In genomic region chr14:74610199-74610865, GRCh38 we compare ENCODE assay signal across 11 cellular contexts. TPM values are rescaled to one million over a fixed set of nuclear protein-coding genes. Genes with fewer than 3 reads are reported as not detected.
A peak's percentile ranks its signal among the peaks of the same experiment; 100 is the strongest.
DNase-seq lines count a peak whose midpoint lies in the region; ATAC-seq and TF ChIP-seq lines count a peak whose summit lies in the region.
"Had no signal": no experiment of that assay in that cellular context is flagged by ENCODE, and none has a peak within 500 bp of the region (broad histone marks: within the 10 kb centered on the region; RNA-seq: fewer than 3 reads in every experiment).

No MANE protein-coding gene starts in this region.

- no peaks in the 10 kb centered on the region for H3K9me3 ChIP-seq in CD8-positive, alpha-beta T cell (ENCODE audit: low read length)
- H3K9me3 ChIP-seq in Peyer's patch (no peaks in the 10 kb centered on the region), esophagus squamous epithelium (no peaks in the 10 kb centered on the region), parathyroid adenoma (ENCODE audit: control insufficient read depth, low read length) (no peaks in the 10 kb centered on the region), BE2C (no peaks in the 10 kb centered on the region)

- intact Hi-C loops in CD8-positive, alpha-beta T cell (cut with DNase I, micrococcal nuclease), result loop anchor here (5.0 to 10.0 kb wide), 4 partner anchors 62 to 1374 kb away; partner anchors contain the start of genes ALDH6A1 (in 1 of the 2), IFT43 (in 1 of the 2), ISCA2 (in 1 of the 2) and LIN52 (in 1 of the 2)
- intact Hi-C loops in esophagus squamous epithelium (cut with DNase I), result no loop called here
- intact Hi-C loops in posterior vena cava (cut with DNase I), result loop anchor here (10.0 kb wide), 2 partner anchors 104 to 246 kb away; partner anchors contain the start of genes AREL1 (in 1 of the 2) and FCF1 (in 1 of the 2)

- POLR2A ChIA-PET in CD8-positive, alpha-beta T cell (lab: Charles Lee), result interaction anchor here (1.3 to 2.0 kb wide), 3 partner anchors 8 to 194 kb away, joined by 4 to 17 read pairs (median 11); partner anchors contain the start of gene YLPM1

- no peak overlapping the region for H3K27ac Mint-ChIP-seq in CD8-positive, alpha-beta T cell

- no peak overlapping the region for H3K27ac ChIP-seq in CD8-positive, alpha-beta T cell (ENCODE audit: low read depth, low read length)
- H3K27ac ChIP-seq in Peyer's patch (no peak overlapping the region), esophagus squamous epithelium (peak overlapping the region in 1 of 4 donors; percentile 6), parathyroid adenoma (no peak overlapping the region)
- H3K27ac ChIP-seq: cardiac muscle cell had no signal

- H3K36me3 ChIP-seq in CD8-positive, alpha-beta T cell (ENCODE audit: insufficient read depth, low read length), result no peaks in the 10 kb centered on the region
- H3K36me3 ChIP-seq in Peyer's patch (no peaks in the 10 kb centered on the region), esophagus squamous epithelium (no peaks in the 10 kb centered on the region), parathyroid adenoma (ENCODE audit: control insufficient read depth, insufficient read depth, low read length) (no peaks in the 10 kb centered on the region), BE2C (no peaks in the 10 kb centered on the region)
- H3K36me3 ChIP-seq: cardiac muscle cell had no signal

- H3K4me1 ChIP-seq in CD8-positive, alpha-beta T cell (ENCODE audit: insufficient read depth, low read length), result peaks cover 10% of the 10 kb centered on the region
- H3K4me1 ChIP-seq in Peyer's patch (peaks cover 0 to 17% (median 6%) of the 10 kb centered on the region in 4 donors), esophagus squamous epithelium (peaks cover 30 to 81% (median 47%) of the 10 kb centered on the region in 3 donors), parathyroid adenoma (peaks cover 2% of the 10 kb centered on the region), BE2C (peaks cover 7% of the 10 kb centered on the region)

- DNase-seq in CD8-positive, alpha-beta T cell, result no peak
- DNase-seq in Peyer's patch, result no peak
- DNase-seq in esophagus squamous epithelium (lab: John Stamatoyannopoulos, UW), result no peak
- no peak for DNase-seq in KBM-7
- no peak for DNase-seq in posterior vena cava (ENCODE audit: low spot score)
- DNase-seq in BE2C, result no peak
- DNase-seq: hippocampal formation, nucleus accumbens had no signal

- peaks cover 29% of the 10 kb centered on the region for H3K4me1 Mint-ChIP-seq in CD8-positive, alpha-beta T cell (ENCODE audit: low read depth)

- H3K27me3 ChIP-seq in CD8-positive, alpha-beta T cell (ENCODE audit: insufficient read depth, low read length), result no peaks in the 10 kb centered on the region
- peaks cover 0 to 8% of the 10 kb centered on the region in 2 donors for H3K27me3 ChIP-seq in Peyer's patch
- peaks cover 0 to 14% (median 0%) of the 10 kb centered on the region in 4 donors for H3K27me3 ChIP-seq in esophagus squamous epithelium
- H3K27me3 ChIP-seq in parathyroid adenoma (ENCODE audit: control insufficient read depth, insufficient read depth, low read length), result peaks cover 5% of the 10 kb centered on the region
- peaks cover 27% of the 10 kb centered on the region for H3K27me3 ChIP-seq in BE2C

- TF ChIP-seq POLR2A in Peyer's patch (IDR thresholded peaks at IDR 0.05) (no peak), esophagus squamous epithelium (IDR thresholded peaks at IDR 0.05) (no peak)

- peak overlapping the region; percentile 74 for H3K4me3 Mint-ChIP-seq in CD8-positive, alpha-beta T cell

- no peak overlapping the region for H2AFZ ChIP-seq in parathyroid adenoma

- in situ Hi-C loops in KBM-7 (cut with MboI; ENCODE audit: low pct_unique_long_range_greater_than_20kb, low sequenced_read_pairs), result loop anchor here (25.0 kb wide), 1 partner anchor 477 kb away; no protein-coding TSS in a partner anchor

- CTCF ChIA-PET in CD8-positive, alpha-beta T cell (lab: Charles Lee), result interaction anchor here (0.7 to 2.7 kb wide), 20 partner anchors 10 to 296 kb away, joined by 3 to 22 read pairs (median 6); partner anchors contain the start of genes AREL1, FCF1 and YLPM1

- no peaks in the 10 kb centered on the region for H3K27me3 Mint-ChIP-seq in CD8-positive, alpha-beta T cell (ENCODE audit: low read depth)

- no peaks in the 10 kb centered on the region for H3K79me2 ChIP-seq in parathyroid adenoma

- ATAC-seq in CD8-positive, alpha-beta T cell, result no peak
- no peak for ATAC-seq in activated CD4-positive, CD25-positive, alpha-beta regulatory T cell treated with anti-CD3 and anti-CD28 coated beads, Interleukin-2, amount 50 U/mL, for 24 hours

- no peak for TF ChIP-seq CTCF in CD8-positive, alpha-beta T cell (IDR thresholded peaks at IDR 0.05)
- no peak for TF ChIP-seq CTCF in Peyer's patch (IDR thresholded peaks at IDR 0.05)
- no peak for TF ChIP-seq CTCF in esophagus squamous epithelium (IDR thresholded peaks at IDR 0.05)
- no peak for TF ChIP-seq CTCF in parathyroid adenoma (IDR thresholded peaks at IDR 0.05)
- no peak for TF ChIP-seq CTCF in BE2C (IDR thresholded peaks at IDR 0.05; ENCODE audit: low read depth, low read length)

- no peak overlapping the region for H3K4me3 ChIP-seq in CD8-positive, alpha-beta T cell (ENCODE audit: low read depth, low read length)
- H3K4me3 ChIP-seq in Peyer's patch, result peak overlapping the region in 3 of 4 donors; percentile 6 to 63 (median 60)
- H3K4me3 ChIP-seq in esophagus squamous epithelium, result peak overlapping the region; percentile 54 to 84 (median 72)
- peak overlapping the region; percentile 60 for H3K4me3 ChIP-seq in parathyroid adenoma (ENCODE audit: low read depth, low read length)
- H3K4me3 ChIP-seq in BE2C (ENCODE audit: low read depth, low read length), result no peak overlapping the region
- H3K4me3 ChIP-seq: cardiac muscle cell had no signal

- no peaks in the 10 kb centered on the region for H3K9me3 Mint-ChIP-seq in CD8-positive, alpha-beta T cell

- WGBS in esophagus squamous epithelium, 2 donors, result 81 to 92% methylated on average over 11 to 21 of the region's 26 CpGs

- H3K36me3 Mint-ChIP-seq in CD8-positive, alpha-beta T cell, result no peaks in the 10 kb centered on the region

- H3K4me2 ChIP-seq in parathyroid adenoma (ENCODE audit: low read length), result peak overlapping the region; percentile 91

- H3K9ac ChIP-seq in parathyroid adenoma, result no peak overlapping the region

RNA-seq across cellular contexts. Expression of gene LTBP2, which starts 1.7 kb away (rescaled TPM):
- total RNA-seq in CD8-positive, alpha-beta T cell, result under 1 TPM; 0.44 to 0.81 TPM
- total RNA-seq in Peyer's patch (10 to 100 TPM; 10.7 to 34.7 (median 16.0) TPM), esophagus squamous epithelium (10 to 100 TPM; 10.3 to 41.6 (median 17.0) TPM), posterior vena cava (100 to 1,000 TPM; 141 to 168 TPM)
- polyA plus RNA-seq in BE2C (2012; ENCODE audit: insufficient read depth, insufficient read length, low read depth), result 1.2 TPM

Comparison
In these comparisons a context has a peak if more than half of its experiments do, and no peak if none do; other contexts are left out.
1. H3K4me3 ChIP-seq: peak in Peyer's patch (3 of 4), esophagus squamous epithelium (4 of 4) and parathyroid adenoma (single experiment); none in CD8-positive, alpha-beta T cell (single experiment) and BE2C (single experiment).
2. RNA of gene LTBP2, which starts 1.7 kb away (total RNA-seq): 141 to 168 TPM in posterior vena cava, 10.3 to 41.6 TPM in esophagus squamous epithelium and 10.7 to 34.7 TPM in Peyer's patch; 0.44 to 0.81 TPM in CD8-positive, alpha-beta T cell; every median in the first group is over 4 times any median in the second.